In the genomic region with DNA sequence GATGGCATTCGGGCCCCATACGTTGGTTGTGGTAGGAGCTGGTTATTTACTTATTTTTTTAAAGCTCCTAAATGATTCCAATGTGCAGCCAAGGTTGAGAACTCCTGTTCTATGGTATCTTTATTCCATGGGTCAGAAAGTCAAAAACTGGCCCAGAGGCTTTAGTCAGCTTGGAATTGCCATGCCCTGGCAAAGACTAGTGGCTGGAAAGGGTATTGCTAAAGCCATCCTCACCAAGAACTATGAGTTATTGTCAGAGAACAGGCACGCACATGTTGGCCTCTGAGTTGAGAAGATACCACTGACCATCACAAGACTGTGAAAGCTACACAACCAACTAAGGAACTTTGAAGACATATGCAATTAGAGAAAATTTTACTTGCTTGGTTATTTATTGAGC, we compare ENCODE assay signal across 2 cellular contexts.
TF ChIP-seq lines count a peak whose summit lies in the region.

No MANE protein-coding gene starts in this region.

TF ChIP-seq in GM23338, 12 proteins besides CTCF, POLR2A, EP300 and RAD21:
- no peak for TF ChIP-seq EZH2 (IDR thresholded peaks at IDR 0.05; ENCODE audit: low read depth, unreplicated experiment)
- TF ChIP-seq, protein P1, sequence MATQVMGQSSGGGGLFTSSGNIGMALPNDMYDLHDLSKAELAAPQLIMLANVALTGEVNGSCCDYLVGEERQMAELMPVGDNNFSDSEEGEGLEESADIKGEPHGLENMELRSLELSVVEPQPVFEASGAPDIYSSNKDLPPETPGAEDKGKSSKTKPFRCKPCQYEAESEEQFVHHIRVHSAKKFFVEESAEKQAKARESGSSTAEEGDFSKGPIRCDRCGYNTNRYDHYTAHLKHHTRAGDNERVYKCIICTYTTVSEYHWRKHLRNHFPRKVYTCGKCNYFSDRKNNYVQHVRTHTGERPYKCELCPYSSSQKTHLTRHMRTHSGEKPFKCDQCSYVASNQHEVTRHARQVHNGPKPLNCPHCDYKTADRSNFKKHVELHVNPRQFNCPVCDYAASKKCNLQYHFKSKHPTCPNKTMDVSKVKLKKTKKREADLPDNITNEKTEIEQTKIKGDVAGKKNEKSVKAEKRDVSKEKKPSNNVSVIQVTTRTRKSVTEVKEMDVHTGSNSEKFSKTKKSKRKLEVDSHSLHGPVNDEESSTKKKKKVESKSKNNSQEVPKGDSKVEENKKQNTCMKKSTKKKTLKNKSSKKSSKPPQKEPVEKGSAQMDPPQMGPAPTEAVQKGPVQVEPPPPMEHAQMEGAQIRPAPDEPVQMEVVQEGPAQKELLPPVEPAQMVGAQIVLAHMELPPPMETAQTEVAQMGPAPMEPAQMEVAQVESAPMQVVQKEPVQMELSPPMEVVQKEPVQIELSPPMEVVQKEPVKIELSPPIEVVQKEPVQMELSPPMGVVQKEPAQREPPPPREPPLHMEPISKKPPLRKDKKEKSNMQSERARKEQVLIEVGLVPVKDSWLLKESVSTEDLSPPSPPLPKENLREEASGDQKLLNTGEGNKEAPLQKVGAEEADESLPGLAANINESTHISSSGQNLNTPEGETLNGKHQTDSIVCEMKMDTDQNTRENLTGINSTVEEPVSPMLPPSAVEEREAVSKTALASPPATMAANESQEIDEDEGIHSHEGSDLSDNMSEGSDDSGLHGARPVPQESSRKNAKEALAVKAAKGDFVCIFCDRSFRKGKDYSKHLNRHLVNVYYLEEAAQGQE (IDR thresholded peaks at IDR 0.05; ENCODE audit: unreplicated experiment) = no peak
- no peak for TF ChIP-seq CREB1 (CRISPR knock-in tag; IDR thresholded peaks at IDR 0.05; ENCODE audit: low read depth)
- no peak for TF ChIP-seq JUNB (IDR thresholded peaks at IDR 0.05; ENCODE audit: unreplicated experiment)
- no peak for TF ChIP-seq STAT1 (IDR thresholded peaks at IDR 0.05; ENCODE audit: unreplicated experiment)
- TF ChIP-seq POLR2AphosphoS5 (IDR thresholded peaks at IDR 0.05; ENCODE audit: low read depth) = no peak
- no peak for TF ChIP-seq ZNF114 (CRISPR knock-in tag; IDR thresholded peaks at IDR 0.05)
- no peak for TF ChIP-seq NANOG (IDR thresholded peaks at IDR 0.05; ENCODE audit: borderline replicate concordance)

TF ChIP-seq in GM12878, 131 proteins besides CTCF, POLR2A, EP300 and RAD21:
- no peak for TF ChIP-seq RAD51 (IDR thresholded peaks at IDR 0.05)
